Comparison of ENCODE assay signal across 8 cellular contexts in the genomic region with DNA sequence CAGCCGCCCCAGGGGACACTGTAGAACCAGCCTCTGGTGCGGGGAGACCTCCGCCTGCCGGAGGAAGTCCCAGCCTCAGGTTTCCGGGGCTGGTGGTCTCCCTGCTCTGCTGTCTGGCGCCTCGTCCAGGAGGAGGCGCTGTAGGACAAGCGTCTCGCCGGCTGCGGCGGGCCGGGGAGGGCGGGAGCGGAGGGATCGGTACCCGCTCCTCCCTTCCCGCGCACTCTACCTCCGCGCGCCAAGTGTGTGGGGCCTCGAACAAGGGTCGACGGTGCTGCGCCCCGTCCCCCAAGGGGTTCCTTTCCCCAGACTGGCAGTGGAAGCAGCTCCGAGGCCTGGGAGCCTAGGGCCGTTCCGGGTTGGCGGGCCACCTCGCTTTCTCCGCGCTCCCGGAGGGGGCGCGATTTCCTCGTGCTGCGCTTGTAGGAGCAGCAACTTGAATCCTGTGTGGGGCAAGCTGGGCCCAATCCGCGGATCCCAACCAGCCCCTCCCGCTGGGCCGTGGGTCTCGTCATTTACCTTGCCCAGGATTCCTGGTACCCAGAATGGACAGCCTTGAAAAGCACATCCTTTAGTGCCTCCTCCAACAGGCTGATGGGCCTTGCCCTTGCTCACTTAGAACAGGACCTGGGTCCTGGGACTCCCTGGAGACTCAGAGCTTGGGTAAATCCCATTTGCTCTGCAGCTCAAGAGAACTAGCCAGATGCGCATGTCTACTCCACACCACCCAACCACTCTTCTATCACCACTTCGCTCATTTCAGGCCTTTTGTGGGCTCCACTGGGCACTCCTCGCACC. TPM values are rescaled to one million over a fixed set of nuclear protein-coding genes. Genes with fewer than 3 reads are reported as not detected.
DNase-seq lines count a peak whose midpoint lies in the region; ATAC-seq and TF ChIP-seq lines count a peak whose summit lies in the region.

No MANE protein-coding gene starts in this region.

- peaks cover 0 to 19% (median 5%) of the 10 kb centered on the region in 7 donors for H3K9me3 Mint-ChIP-seq in CD4-positive, CD25-positive, alpha-beta regulatory T cell
- H3K9me3 Mint-ChIP-seq in natural killer cell = peaks cover 2 to 8% of the 10 kb centered on the region in 2 donors

- peak; percentile 61 for TF ChIP-seq CTCF in fibroblast of pulmonary artery (IDR thresholded peaks at IDR 0.05; ENCODE audit: low read length, missing control alignments)
- TF ChIP-seq CTCF in natural killer cell (IDR thresholded peaks at IDR 0.05) = peak; percentile 20
- TF ChIP-seq CTCF in stomach (IDR thresholded peaks at IDR 0.05) = peak in 5 of 7 experiments; percentile 67 to 81 (median 73)

- peaks cover 60% of the 10 kb centered on the region for H3K27me3 ChIP-seq in CD4-positive, CD25-positive, alpha-beta regulatory T cell (ENCODE audit: control insufficient read depth, insufficient read depth, low read length)
- H3K27me3 ChIP-seq in NT2/D1 (ENCODE audit: insufficient read depth, insufficient read length) (peaks cover 89% of the 10 kb centered on the region), stomach (peaks cover 15 to 99% (median 86%) of the 10 kb centered on the region in 3 donors)

- no peaks in the 10 kb centered on the region for H3K36me3 ChIP-seq in CD4-positive, CD25-positive, alpha-beta regulatory T cell (ENCODE audit: control insufficient read depth, insufficient read depth, low read length)
- H3K36me3 ChIP-seq in NT2/D1 (ENCODE audit: insufficient read depth, insufficient read length, low read length) = no peaks in the 10 kb centered on the region
- H3K36me3 ChIP-seq in stomach = no peaks in the 10 kb centered on the region

- H3K27ac ChIP-seq in CD4-positive, CD25-positive, alpha-beta regulatory T cell (ENCODE audit: insufficient read depth, low read length, poor library complexity, severe bottlenecking) = no peak overlapping the region
- H3K27ac ChIP-seq in stomach = peak overlapping the region in 3 of 5 donors; percentile 1 to 49 (median 32)

- WGBS in stomach, 5 donors = 8 to 23% (median 10%) methylated on average over 18 to 48 of the region's 48 CpGs

- peak overlapping the region in 3 of 4 donors; percentile 36 to 46 (median 38) for H3K4me3 Mint-ChIP-seq in CD4-positive, CD25-positive, alpha-beta regulatory T cell
- H3K4me3 Mint-ChIP-seq in natural killer cell = peak overlapping the region; percentile 64

- H3K4me3 ChIP-seq in CD4-positive, CD25-positive, alpha-beta regulatory T cell (ENCODE audit: low read depth, low read length) = no peak overlapping the region
- H3K4me3 ChIP-seq in NT2/D1 (ENCODE audit: insufficient read length, low read depth) (peak overlapping the region; percentile 54), fibroblast of pulmonary artery (replicated peaks; ENCODE audit: low read depth, low read length) (peak overlapping the region; percentile 53), stomach (peak overlapping the region; percentile 36 to 52 (median 42))

- peaks cover 4% of the 10 kb centered on the region for H3K36me3 Mint-ChIP-seq in CD4-positive, CD25-positive, alpha-beta regulatory T cell
- H3K36me3 Mint-ChIP-seq in natural killer cell = peaks cover 32% of the 10 kb centered on the region

- no peak for TF ChIP-seq EP300 in stomach (IDR thresholded peaks at IDR 0.05)

- ATAC-seq in CD4-positive, CD25-positive, alpha-beta regulatory T cell (ENCODE audit: low read depth in 2 of 2) = peak; percentile 42 to 64
- ATAC-seq in GM19043 (IDR thresholded peaks at IDR 0.05; ENCODE audit: low read depth, unreplicated experiment) = peak; percentile 81
- peak; percentile 92 for ATAC-seq in HG03196 (IDR thresholded peaks at IDR 0.05; ENCODE audit: unreplicated experiment)
- peak; percentile 82 to 89 (median 84) for ATAC-seq in natural killer cell

- peaks cover 26% of the 10 kb centered on the region for H3K4me1 ChIP-seq in CD4-positive, CD25-positive, alpha-beta regulatory T cell (ENCODE audit: control insufficient read depth, insufficient read depth, low read length, poor library complexity, severe bottlenecking)
- H3K4me1 ChIP-seq in NT2/D1 (ENCODE audit: insufficient read depth, insufficient read length) = peaks cover 2% of the 10 kb centered on the region
- peaks cover 11 to 39% (median 27%) of the 10 kb centered on the region in 4 donors for H3K4me1 ChIP-seq in stomach

- H3K27me3 Mint-ChIP-seq in CD4-positive, CD25-positive, alpha-beta regulatory T cell = peaks cover 88% of the 10 kb centered on the region
- peaks cover 73 to 77% of the 10 kb centered on the region in 2 donors for H3K27me3 Mint-ChIP-seq in natural killer cell (ENCODE audit: low read depth in 2 of 2)

- no peak for TF ChIP-seq POLR2A in stomach (IDR thresholded peaks at IDR 0.05)

- H3K27ac Mint-ChIP-seq in CD4-positive, CD25-positive, alpha-beta regulatory T cell = peak overlapping the region in 2 of 3 donors; percentile 51 to 94
- H3K27ac Mint-ChIP-seq in natural killer cell = no peak overlapping the region

- intact Hi-C loops in natural killer cell (cut with micrococcal nuclease) = no loop called here
- intact Hi-C loops in stomach (cut with DNase I; ENCODE audit: low total_unique reads) = loop anchor here (5.0 kb wide), 2 partner anchors 312 to 502 kb away; no protein-coding TSS in a partner anchor

- peak overlapping the region; percentile 82 for H3K9ac ChIP-seq in NT2/D1 (ENCODE audit: insufficient read length, low read depth)

- peaks cover 4 to 10% of the 10 kb centered on the region in 2 experiments for H3K9me3 ChIP-seq in CD4-positive, CD25-positive, alpha-beta regulatory T cell (ENCODE audit: control insufficient read depth in 2 of 2, low read length in 2 of 2)
- no peaks in the 10 kb centered on the region for H3K9me3 ChIP-seq in NT2/D1 (ENCODE audit: insufficient read depth, low read length)
- H3K9me3 ChIP-seq in stomach = peaks cover 0 to 5% (median 0%) of the 10 kb centered on the region in 4 donors

- peak; percentile 30 to 71 (median 50) for DNase-seq in CD4-positive, CD25-positive, alpha-beta regulatory T cell
- DNase-seq in NT2/D1 (ENCODE audit: low read depth, low spot score) (peak; percentile 69), fibroblast of pulmonary artery (ENCODE audit: low read depth) (peak; percentile 62), natural killer cell (peak; percentile 36), stomach (peak; percentile 56)
- peak; percentile 71 for DNase-seq in activated T-cell treated with anti-CD3 and anti-CD28 coated beads, Interleukin-2, amount 50 U/mL, for 1 hour

- H3K4me1 Mint-ChIP-seq in CD4-positive, CD25-positive, alpha-beta regulatory T cell = peaks cover 0 to 32% (median 17%) of the 10 kb centered on the region in 4 donors
- H3K4me1 Mint-ChIP-seq in natural killer cell = peaks cover 17 to 22% of the 10 kb centered on the region in 2 donors

RNA-seq across cellular contexts. Expression of a gene that starts 10.6 kb away (rescaled TPM):
- not detected for total RNA-seq in CD4-positive, CD25-positive, alpha-beta regulatory T cell
- polyA plus RNA-seq in CD4-positive, CD25-positive, alpha-beta regulatory T cell = not detected
- not detected for total RNA-seq in natural killer cell
- 1 to 10 TPM in 2 of 5 donors, not detected in 3; 2.4 to 9.6 TPM for total RNA-seq in stomach
- under 1 TPM in 2 of 3 donors, not detected in 1; 0.25 to 0.75 TPM for polyA plus RNA-seq in stomach

RNA-seq across cellular contexts. Expression of a gene that starts 11.2 kb away (rescaled TPM):
- total RNA-seq in CD4-positive, CD25-positive, alpha-beta regulatory T cell = not detected
- not detected for polyA plus RNA-seq in CD4-positive, CD25-positive, alpha-beta regulatory T cell
- not detected for total RNA-seq in natural killer cell
- total RNA-seq in stomach = 10 to 100 TPM in 1 of 5 donors, 1 to 10 TPM in 1, under 1 TPM in 1, not detected in 2; 0.58 to 15.9 (median 5.1) TPM
- polyA plus RNA-seq in stomach = 1 to 10 TPM in 2 of 3 donors, under 1 TPM in 1; 0.87 to 1.8 (median 1.7) TPM

RNA-seq across cellular contexts. Expression of a gene that starts 16.4 kb away (rescaled TPM):
- not detected for total RNA-seq in CD4-positive, CD25-positive, alpha-beta regulatory T cell
- not detected for polyA plus RNA-seq in CD4-positive, CD25-positive, alpha-beta regulatory T cell
- total RNA-seq in natural killer cell (not detected), stomach (10 to 100 TPM in 1 of 5 donors, 1 to 10 TPM in 2, not detected in 2; 1.5 to 11.0 (median 2.5) TPM)
- 1 to 10 TPM in 1 of 3 donors, under 1 TPM in 2; 0.44 to 2.7 (median 0.78) TPM for polyA plus RNA-seq in stomach

RNA-seq across cellular contexts. Expression of a gene that starts 18.2 kb away (rescaled TPM):
- not detected for total RNA-seq in CD4-positive, CD25-positive, alpha-beta regulatory T cell
- polyA plus RNA-seq in CD4-positive, CD25-positive, alpha-beta regulatory T cell = not detected
- total RNA-seq in natural killer cell (not detected), stomach (under 1 TPM in 1 of 5 donors, not detected in 4; 0.18 TPM)
- under 1 TPM; 0.31 to 0.76 (median 0.68) TPM for polyA plus RNA-seq in stomach

RNA-seq across cellular contexts. Expression of a gene that starts 24.1 kb away (rescaled TPM):
- total RNA-seq in CD4-positive, CD25-positive, alpha-beta regulatory T cell = not detected
- not detected for polyA plus RNA-seq in CD4-positive, CD25-positive, alpha-beta regulatory T cell
- total RNA-seq in natural killer cell (not detected), stomach (1 to 10 TPM in 1 of 5 donors, not detected in 4; 2.6 TPM)
- polyA plus RNA-seq in stomach = not detected

Comparison
In these comparisons a context has a peak if more than half of its experiments do, and no peak if none do; other contexts are left out.
1. H3K27ac Mint-ChIP-seq: peak in CD4-positive, CD25-positive, alpha-beta regulatory T cell (2 of 3); none in natural killer cell (0 of 2).
2. CTCF ChIP-seq: peak in every context shown above with its lines; median percentile 73 in stomach; 61 in fibroblast of pulmonary artery; 20 in natural killer cell.
3. Peak in every context shown above with its lines, with median percentiles within 50 percentile points of each other: ATAC-seq and DNase-seq.